In the genomic region with DNA sequence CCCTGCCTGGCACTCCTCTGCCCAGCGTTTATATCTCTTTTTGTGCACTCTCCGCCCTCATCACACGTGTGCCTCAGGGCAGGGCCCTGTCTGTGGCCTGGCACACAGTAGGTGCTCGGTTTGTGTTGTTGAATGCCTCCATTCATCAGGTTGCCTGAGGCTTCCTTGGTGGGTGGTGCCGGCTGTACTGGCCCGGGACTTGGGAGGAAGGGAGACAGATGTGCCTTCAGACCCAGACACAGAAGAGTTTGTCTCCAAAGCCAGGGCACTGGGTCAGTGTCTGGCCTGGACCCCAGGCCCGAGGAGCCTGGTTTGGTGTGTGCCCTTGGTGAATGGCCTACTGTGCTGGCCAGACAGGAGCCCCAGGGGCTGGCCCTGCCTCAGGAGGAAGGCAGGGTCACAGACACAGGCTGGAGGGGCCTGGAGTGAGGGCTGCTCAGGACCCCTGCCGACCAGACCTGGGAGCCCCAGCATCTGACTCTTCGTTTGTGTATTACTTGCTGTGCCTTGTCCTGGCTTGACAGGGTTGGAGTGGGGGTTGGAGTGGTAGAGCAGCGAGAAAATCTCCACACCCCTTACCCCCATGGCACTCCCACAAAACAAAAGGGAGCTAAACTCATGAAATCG, we compare ENCODE assay signal across 8 cellular contexts.
DNase-seq lines count a peak whose midpoint lies in the region; ATAC-seq and TF ChIP-seq lines count a peak whose summit lies in the region.

No MANE protein-coding gene starts in this region.

- WGBS in sigmoid colon, 2 donors = 22 to 48% methylated on average over 11 of the region's 11 CpGs

- TF ChIP-seq POLR2A in sigmoid colon (IDR thresholded peaks at IDR 0.05) = no peak

- H3K27ac ChIP-seq in VCaP = peak overlapping the region; percentile 46
- peak overlapping the region; percentile 79 to 89 (median 88) for H3K27ac ChIP-seq in sigmoid colon

- ATAC-seq in GM18873 (IDR thresholded peaks at IDR 0.05; ENCODE audit: low FRiP score, unreplicated experiment) (peak; percentile 2), GM18498 (IDR thresholded peaks at IDR 0.05; ENCODE audit: unreplicated experiment) (no peak)

- H3K36me3 ChIP-seq in sigmoid colon = no peaks in the 10 kb centered on the region

- H3K4me1 ChIP-seq in sigmoid colon = peaks cover 0 to 61% (median 51%) of the 10 kb centered on the region in 4 donors

- TF ChIP-seq CTCF in VCaP (conservative IDR thresholded peaks at IDR 0.05) (no peak), sigmoid colon (IDR thresholded peaks at IDR 0.05) (no peak)

- no peak for TF ChIP-seq EP300 in sigmoid colon (IDR thresholded peaks at IDR 0.05)

- peak overlapping the region in 3 of 4 donors; percentile 45 to 51 (median 51) for H3K4me3 ChIP-seq in sigmoid colon

- DNase-seq in foreskin melanocyte = peak; percentile 98
- no peak for DNase-seq in sigmoid colon
- no peak for DNase-seq in HuH-7 (ENCODE audit: low spot score)
- no peak for DNase-seq in HPDE6-E6E7 (ENCODE audit: extremely low spot score)
- no peak for DNase-seq in CD1c-positive myeloid dendritic cell (ENCODE audit: extremely low spot score)

- no peaks in the 10 kb centered on the region for H3K9me3 ChIP-seq in sigmoid colon

- intact Hi-C loops in sigmoid colon (cut with DNase I) = loop anchor here (2.0 kb wide), 1 partner anchor 18 kb away; no protein-coding TSS in a partner anchor

- no peaks in the 10 kb centered on the region for H3K27me3 ChIP-seq in sigmoid colon
